13 cellular contexts compared by ENCODE assay signal in genomic region chr15:82093774-82094211, GRCh38. TPM values are rescaled to one million over a fixed set of nuclear protein-coding genes. Genes with fewer than 3 reads are reported as not detected.
A peak's percentile ranks its signal among the peaks of the same experiment; 100 is the strongest.
DNase-seq lines count a peak whose midpoint lies in the region; ATAC-seq, FAIRE-seq and TF ChIP-seq lines count a peak whose summit lies in the region.
"Had no signal": no experiment of that assay in that cellular context is flagged by ENCODE, and none has a peak within 500 bp of the region (broad histone marks: within the 10 kb centered on the region; RNA-seq: fewer than 3 reads in every experiment).

No MANE protein-coding gene starts in this region.

- H3K4me1 Mint-ChIP-seq in stimulated activated memory B cell treated with anti-CD40 and anti-IgM and Interleukin-4, amounts not matched to agents 10 μg/mL and 1 μg/mL and 100 μg/mL, for 72 hours: no peaks in the 10 kb centered on the region
- H3K4me1 Mint-ChIP-seq: activated naive CD8-positive, alpha-beta T cell treated with anti-CD3 and anti-CD28 coated beads, Interleukin-2, amount 50 U/mL, for 24 hours had no signal

- H3K9me3 ChIP-seq in K562 (replicated peaks; ENCODE audit: control insufficient read depth, insufficient read depth, low read depth, low read length) (no peaks in the 10 kb centered on the region), psoas muscle (no peaks in the 10 kb centered on the region)
- H3K9me3 ChIP-seq: Caco-2 had no signal

- CTCF ChIA-PET in K562 (lab: Yijun Ruan, JAX; ENCODE audit: low intra/inter-chr PET ratio): no interaction called here

- TF ChIP-seq EP300 in K562 (IDR thresholded peaks at IDR 0.05; ENCODE audit: low read length): peak; percentile 73

- H3K79me2 ChIP-seq in K562 (ENCODE audit: control insufficient read depth, insufficient read depth, low read length): no peaks in the 10 kb centered on the region

- TF ChIP-seq RAD21 in K562 (CRISPR knock-in tag; conservative IDR thresholded peaks at IDR 0.05 in 1 of 2, IDR thresholded peaks at IDR 0.05 in 1 of 2): no peak

- H3K27ac Mint-ChIP-seq in stimulated activated memory B cell treated with anti-CD40 and anti-IgM and Interleukin-4, amounts not matched to agents 10 μg/mL and 1 μg/mL and 100 μg/mL, for 72 hours: no peak overlapping the region
- H3K27ac Mint-ChIP-seq: activated naive CD8-positive, alpha-beta T cell treated with anti-CD3 and anti-CD28 coated beads, Interleukin-2, amount 50 U/mL, for 24 hours had no signal

- no peaks in the 10 kb centered on the region for H3K9me1 ChIP-seq in K562 (ENCODE audit: control insufficient read depth, insufficient read depth, low read length)

- peak; percentile 85 for FAIRE-seq in K562 (lab: Jason Lieb, UNC)
- FAIRE-seq: GM12878 had no signal

- no peak overlapping the region for H3K9ac ChIP-seq in K562 (ENCODE audit: insufficient read depth in 1 of 2, low read depth in 2 of 2, low read length in 2 of 2)
- H3K9ac ChIP-seq: KMS-11 had no signal

- WGBS in K562 (ENCODE audit: insufficient coverage, low coverage, missing lambda C conversion rate): 2% methylated on average over 13 of the region's 13 CpGs
- WGBS in psoas muscle, 3 donors: 89 to 92% (median 92%) methylated on average over 13 of the region's 13 CpGs

- H3K9me3 Mint-ChIP-seq in stimulated activated memory B cell treated with anti-CD40 and anti-IgM and Interleukin-4, amounts not matched to agents 10 μg/mL and 1 μg/mL and 100 μg/mL, for 72 hours: peaks cover 5% of the 10 kb centered on the region
- H3K9me3 Mint-ChIP-seq: activated naive CD8-positive, alpha-beta T cell treated with anti-CD3 and anti-CD28 coated beads, Interleukin-2, amount 50 U/mL, for 24 hours had no signal

- H3K27ac ChIP-seq in K562 (ENCODE audit: extremely low read depth, low read depth, low read length) (no peak overlapping the region), psoas muscle (no peak overlapping the region)
- H3K27ac ChIP-seq: KMS-11 had no signal

- peak overlapping the region; percentile 49; the same call in 1 of the 2 replicates for H2AFZ ChIP-seq in K562 (ENCODE audit: low read depth, low read length)

- H3K4me3 ChIP-seq in NB4 (ENCODE audit: low read depth, low read length): no peak overlapping the region
- H3K4me3 ChIP-seq in K562: peak overlapping the region; percentile 9; the same call in 1 of the 2 replicates
- H3K4me3 ChIP-seq in psoas muscle: no peak overlapping the region
- H3K4me3 ChIP-seq: GM12878 had no signal

- BruUV-seq in K562 (replicated peaks; lab: Mats Ljungman, UMichigan): no TSS peak

- peak; percentile 89 for DNase-seq in Daoy (ENCODE audit: low read depth)
- peak; percentile 28 for DNase-seq in NB4 (ENCODE audit: low read depth)
- DNase-seq in K562 (ENCODE audit: extremely low read depth in 1 of 4, low spot score in 3 of 4): peak; percentile 40 to 78 (median 53)
- DNase-seq in kidney tubule cell (ENCODE audit: low spot score): peak; percentile 21
- DNase-seq in psoas muscle: no peak
- DNase-seq: activated naive CD8-positive, alpha-beta T cell treated with anti-CD3 and anti-CD28 coated beads, Interleukin-2, amount 50 U/mL, for 24 hours; Caco-2; NCI-H446 had no signal

- POLR2A ChIA-PET in K562 (lab: Yijun Ruan, JAX): interaction anchor here (1.0 kb wide), 1 partner anchor 13 kb away, joined by 3 read pairs; no protein-coding TSS in a partner anchor

- peak; percentile 97 for ATAC-seq in K562
- ATAC-seq in stimulated activated memory B cell treated with anti-CD40 and anti-IgM and Interleukin-4, amounts not matched to agents 10 μg/mL and 1 μg/mL and 100 μg/mL, for 72 hours: no peak
- no peak for ATAC-seq in psoas muscle
- ATAC-seq in HG03196 (IDR thresholded peaks at IDR 0.05; ENCODE audit: unreplicated experiment): no peak
- ATAC-seq in GM18867 (IDR thresholded peaks at IDR 0.05; ENCODE audit: unreplicated experiment): no peak
- ATAC-seq: activated naive CD8-positive, alpha-beta T cell treated with anti-CD3 and anti-CD28 coated beads, Interleukin-2, amount 50 U/mL, for 24 hours; GM12878 had no signal

- H3K27me3 ChIP-seq in K562 (ENCODE audit: control insufficient read depth in 2 of 2, insufficient read depth in 2 of 2, low read length in 2 of 2) (peaks cover 0 to 1% of the 10 kb centered on the region in 2 experiments; a peak in 1 of 5 replicates), psoas muscle (ENCODE audit: insufficient read depth in 3 of 3, low read length in 2 of 3) (no peaks in the 10 kb centered on the region)

- H3K27me3 Mint-ChIP-seq in stimulated activated memory B cell treated with anti-CD40 and anti-IgM and Interleukin-4, amounts not matched to agents 10 μg/mL and 1 μg/mL and 100 μg/mL, for 72 hours: peaks cover 18% of the 10 kb centered on the region
- H3K27me3 Mint-ChIP-seq: activated naive CD8-positive, alpha-beta T cell treated with anti-CD3 and anti-CD28 coated beads, Interleukin-2, amount 50 U/mL, for 24 hours had no signal

- in situ Hi-C loops in K562 (cut with MboI): no loop called here

- peak overlapping the region; percentile 58 for H3K4me2 ChIP-seq in K562 (ENCODE audit: insufficient read depth, low read length)
- H3K4me2 ChIP-seq: KMS-11 had no signal

- H3K36me3 Mint-ChIP-seq in stimulated activated memory B cell treated with anti-CD40 and anti-IgM and Interleukin-4, amounts not matched to agents 10 μg/mL and 1 μg/mL and 100 μg/mL, for 72 hours: no peaks in the 10 kb centered on the region

- no peaks in the 10 kb centered on the region for H4K20me1 ChIP-seq in K562 (replicated peaks; ENCODE audit: control insufficient read depth, insufficient read depth, low read length)

- no peak for TF ChIP-seq CTCF in NB4 (IDR thresholded peaks at IDR 0.05; ENCODE audit: low read depth, low read length)
- TF ChIP-seq CTCF in K562 (IDR thresholded peaks at IDR 0.05 in 2 of 3, conservative IDR thresholded peaks at IDR 0.05 in 1 of 3; ENCODE audit: insufficient read depth in 2 of 3, low read depth in 1 of 3, low read length in 3 of 3): no peak
- no peak for TF ChIP-seq CTCF in psoas muscle (IDR thresholded peaks at IDR 0.05)

- H3K4me1 ChIP-seq in K562 (replicated peaks in 1 of 2; ENCODE audit: control insufficient read depth in 2 of 2, insufficient read depth in 2 of 2, low read length in 2 of 2): peaks cover 0 to 16% of the 10 kb centered on the region in 2 experiments; a peak in 3 of 5 replicates
- no peaks in the 10 kb centered on the region for H3K4me1 ChIP-seq in psoas muscle
- H3K4me1 ChIP-seq: Caco-2 had no signal

- TF ChIP-seq POLR2A in NB4 (IDR thresholded peaks at IDR 0.05; ENCODE audit: extremely low read depth, insufficient read length) (no peak), K562 (conservative IDR thresholded peaks at IDR 0.05) (no peak)

- H3K36me3 ChIP-seq in K562 (ENCODE audit: control insufficient read depth, insufficient read depth, low read length) (no peaks in the 10 kb centered on the region), psoas muscle (ENCODE audit: insufficient read depth in 1 of 2, low read depth in 1 of 2) (no peaks in the 10 kb centered on the region)

- no peak overlapping the region for H3K4me3 Mint-ChIP-seq in stimulated activated memory B cell treated with anti-CD40 and anti-IgM and Interleukin-4, amounts not matched to agents 10 μg/mL and 1 μg/mL and 100 μg/mL, for 72 hours
- H3K4me3 Mint-ChIP-seq: activated naive CD8-positive, alpha-beta T cell treated with anti-CD3 and anti-CD28 coated beads, Interleukin-2, amount 50 U/mL, for 24 hours had no signal

- intact Hi-C loops in K562 (cut with micrococcal nuclease) (loop anchor here (5.0 kb wide), 1 partner anchor 611 kb away; no protein-coding TSS in a partner anchor), psoas muscle (cut with DNase I) (no loop called here)

TF ChIP-seq in K562, 482 proteins besides CTCF, POLR2A, EP300 and RAD21 (continues in another document):
- TF ChIP-seq ZNF184 (CRISPR knock-in tag; IDR thresholded peaks at IDR 0.05) (no peak), NCOR1 (IDR thresholded peaks at IDR 0.05) (peak; percentile 36; the same call in 1 of the 2 replicates), TRIM25 (IDR thresholded peaks at IDR 0.05; ENCODE audit: borderline replicate concordance) (no peak), TRIM28 (IDR thresholded peaks at IDR 0.05) (no peak), TEAD1 (CRISPR knock-in tag; IDR thresholded peaks at IDR 0.05) (no peak), L3MBTL2 (IDR thresholded peaks at IDR 0.05) (peak; percentile 69), PURB (CRISPR knock-in tag; IDR thresholded peaks at IDR 0.05; ENCODE audit: low read depth) (no peak)

RNA-seq across cellular contexts. Expression of gene MEX3B, which starts 48.0 kb away (rescaled TPM):
- 6.1 and 7.7 TPM in 2 replicates for total RNA-seq in Daoy (2014; rRNA removed; shearing (Covaris generic))
- total RNA-seq in K562 (2011; cell fraction: chromatin; rRNA removed; ENCODE audit: low replicate concordance): 8.7 and 10.8 TPM in 2 replicates
- total RNA-seq in K562 (2011; cell fraction: nucleolus; rRNA removed): 11.3 and 13.3 TPM in 2 replicates
- total RNA-seq in K562 (2011; cell fraction: nucleoplasm; rRNA removed): 8.7 TPM in 2 replicates
- total RNA-seq in K562 (2014; rRNA removed) (7.4 and 7.7 TPM in 2 replicates), K562 (2014; rRNA removed; fragmentation: Illumina TruSeq; extraction: Trizol) (2.9 and 3.1 TPM in 2 replicates), K562 (2015; rRNA removed; fragmentation: Illumina TruSeq; extraction: Trizol) (3.6 and 4.2 TPM in 2 replicates), K562 (2021) (12.0 and 12.8 TPM in 2 replicates), psoas muscle (1 to 10 TPM; 1.1 to 1.3 (median 1.2) TPM)
- polyA plus RNA-seq in K562 (2011; rRNA removed) (7.0 TPM in 2 replicates), K562 (2014; fragmentation: Illumina TruSeq; extraction: Trizol) (3.0 and 6.2 TPM in 2 replicates), K562 (2014; fragmentation: Nextera tagmentation; extraction: Ambion mirVana) (1 to 10 TPM in 1 of 2 experiments, under 1 TPM in 1; 0.94 to 1.1 TPM), K562 (2014; rRNA removed) (6.9 and 8.3 TPM in 2 replicates), psoas muscle (1 to 10 TPM in 1 of 3 donors, under 1 TPM in 2; 0.57 to 1.8 (median 0.62) TPM)
- polyA plus RNA-seq in K562 (2011; cell fraction: cytosol; rRNA removed): 5.5 and 16.8 TPM in 2 replicates
- 20.3 and 41.1 TPM in 2 replicates for polyA plus RNA-seq in K562 (2011; cell fraction: nucleus; rRNA removed)
- 4.9 and 6.6 TPM in 2 replicates for polyA plus RNA-seq in K562 (2012)
- 1.9 and 3.3 TPM in 2 replicates for polyA minus RNA-seq in K562 (2011; rRNA and poly(A)+ RNA removed)
- 9.3 TPM in 2 replicates for polyA minus RNA-seq in K562 (2011; cell fraction: cytosol; rRNA and poly(A)+ RNA removed)
- polyA minus RNA-seq in K562 (2011; cell fraction: nucleus; rRNA and poly(A)+ RNA removed): 11.7 and 12.2 TPM in 2 replicates

Comparison
In these comparisons a context has a peak if more than half of its experiments do, and no peak if none do; other contexts are left out.
1. DNase-seq: peak in Daoy (single experiment), NB4 (single experiment), K562 (4 of 4) and kidney tubule cell (single experiment); none in psoas muscle (0 of 2).